ENCODE assay signal across 1 cellular context in genomic region chr5:151196556-151197290, GRCh38.
TF ChIP-seq lines count a peak whose summit lies in the region.

No MANE protein-coding gene starts in this region.

TF ChIP-seq in HEK293, 187 proteins besides CTCF, POLR2A, EP300 and RAD21 (continued from another document):
- TF ChIP-seq ZBTB26 (tag by site-specific recombination; optimal IDR thresholded peaks at IDR 0.05) (no peak), SCRT2 (tag by site-specific recombination; IDR thresholded peaks at IDR 0.05) (peak; percentile 91), ZNF214 (tag by site-specific recombination; IDR thresholded peaks at IDR 0.05; ENCODE audit: borderline replicate concordance) (no peak), ZNF354C (tag by site-specific recombination; IDR thresholded peaks at IDR 0.05; ENCODE audit: borderline replicate concordance, low read depth) (no peak), ZNF341 (tag by site-specific recombination; IDR thresholded peaks at IDR 0.05; ENCODE audit: low read depth) (no peak), ZNF274 (IDR thresholded peaks at IDR 0.05; ENCODE audit: low read length) (no peak), ZNF274 (tag by site-specific recombination; IDR thresholded peaks at IDR 0.05; ENCODE audit: borderline replicate concordance) (no peak), ZNF610 (tag by site-specific recombination; IDR thresholded peaks at IDR 0.05; ENCODE audit: borderline replicate concordance) (no peak), ZNF776 (tag by site-specific recombination; IDR thresholded peaks at IDR 0.05; ENCODE audit: borderline replicate concordance) (no peak), SCRT1 (tag by site-specific recombination; IDR thresholded peaks at IDR 0.05; ENCODE audit: borderline replicate concordance) (peak; percentile 88), ZNF629 (tag by site-specific recombination; IDR thresholded peaks at IDR 0.05) (no peak), KLF9 (tag by site-specific recombination; IDR thresholded peaks at IDR 0.05; ENCODE audit: low read depth) (no peak), BCL11A (tag by site-specific recombination; IDR thresholded peaks at IDR 0.05; ENCODE audit: low read depth) (no peak), PRDM4 (tag by site-specific recombination; IDR thresholded peaks at IDR 0.05) (peak; percentile 22; the same call in 1 of the 2 replicates), ZNF37A (tag by site-specific recombination; IDR thresholded peaks at IDR 0.05) (no peak), ZNF707 (tag by site-specific recombination; IDR thresholded peaks at IDR 0.05) (no peak), ZNF114 (tag by site-specific recombination; IDR thresholded peaks at IDR 0.05) (no peak), ZNF10 (tag by site-specific recombination; IDR thresholded peaks at IDR 0.05) (peak; percentile 74; the same call in 1 of the 2 replicates), HOXC10 (CRISPR knock-in tag; IDR thresholded peaks at IDR 0.05) (no peak), SETDB1 (IDR thresholded peaks at IDR 0.05; ENCODE audit: insufficient read length, low read length) (no peak), ZNF121 (tag by site-specific recombination; IDR thresholded peaks at IDR 0.05) (no peak), TCF7L2 (IDR thresholded peaks at IDR 0.05; ENCODE audit: borderline replicate concordance, low read depth, low read length) (no peak), ZNF221 (tag by site-specific recombination; IDR thresholded peaks at IDR 0.05; ENCODE audit: borderline replicate concordance) (no peak), KLF16 (tag by site-specific recombination; IDR thresholded peaks at IDR 0.05) (no peak)
- TF ChIP-seq, protein P1, sequence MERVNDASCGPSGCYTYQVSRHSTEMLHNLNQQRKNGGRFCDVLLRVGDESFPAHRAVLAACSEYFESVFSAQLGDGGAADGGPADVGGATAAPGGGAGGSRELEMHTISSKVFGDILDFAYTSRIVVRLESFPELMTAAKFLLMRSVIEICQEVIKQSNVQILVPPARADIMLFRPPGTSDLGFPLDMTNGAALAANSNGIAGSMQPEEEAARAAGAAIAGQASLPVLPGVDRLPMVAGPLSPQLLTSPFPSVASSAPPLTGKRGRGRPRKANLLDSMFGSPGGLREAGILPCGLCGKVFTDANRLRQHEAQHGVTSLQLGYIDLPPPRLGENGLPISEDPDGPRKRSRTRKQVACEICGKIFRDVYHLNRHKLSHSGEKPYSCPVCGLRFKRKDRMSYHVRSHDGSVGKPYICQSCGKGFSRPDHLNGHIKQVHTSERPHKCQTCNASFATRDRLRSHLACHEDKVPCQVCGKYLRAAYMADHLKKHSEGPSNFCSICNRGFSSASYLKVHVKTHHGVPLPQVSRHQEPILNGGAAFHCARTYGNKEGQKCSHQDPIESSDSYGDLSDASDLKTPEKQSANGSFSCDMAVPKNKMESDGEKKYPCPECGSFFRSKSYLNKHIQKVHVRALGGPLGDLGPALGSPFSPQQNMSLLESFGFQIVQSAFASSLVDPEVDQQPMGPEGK (tag by site-specific recombination; IDR thresholded peaks at IDR 0.05), result no peak
- TF ChIP-seq, protein P2, sequence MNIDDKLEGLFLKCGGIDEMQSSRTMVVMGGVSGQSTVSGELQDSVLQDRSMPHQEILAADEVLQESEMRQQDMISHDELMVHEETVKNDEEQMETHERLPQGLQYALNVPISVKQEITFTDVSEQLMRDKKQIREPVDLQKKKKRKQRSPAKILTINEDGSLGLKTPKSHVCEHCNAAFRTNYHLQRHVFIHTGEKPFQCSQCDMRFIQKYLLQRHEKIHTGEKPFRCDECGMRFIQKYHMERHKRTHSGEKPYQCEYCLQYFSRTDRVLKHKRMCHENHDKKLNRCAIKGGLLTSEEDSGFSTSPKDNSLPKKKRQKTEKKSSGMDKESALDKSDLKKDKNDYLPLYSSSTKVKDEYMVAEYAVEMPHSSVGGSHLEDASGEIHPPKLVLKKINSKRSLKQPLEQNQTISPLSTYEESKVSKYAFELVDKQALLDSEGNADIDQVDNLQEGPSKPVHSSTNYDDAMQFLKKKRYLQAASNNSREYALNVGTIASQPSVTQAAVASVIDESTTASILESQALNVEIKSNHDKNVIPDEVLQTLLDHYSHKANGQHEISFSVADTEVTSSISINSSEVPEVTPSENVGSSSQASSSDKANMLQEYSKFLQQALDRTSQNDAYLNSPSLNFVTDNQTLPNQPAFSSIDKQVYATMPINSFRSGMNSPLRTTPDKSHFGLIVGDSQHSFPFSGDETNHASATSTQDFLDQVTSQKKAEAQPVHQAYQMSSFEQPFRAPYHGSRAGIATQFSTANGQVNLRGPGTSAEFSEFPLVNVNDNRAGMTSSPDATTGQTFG (tag by site-specific recombination; IDR thresholded peaks at IDR 0.05; ENCODE audit: borderline replicate concordance), result no peak
- TF ChIP-seq, protein P3, sequence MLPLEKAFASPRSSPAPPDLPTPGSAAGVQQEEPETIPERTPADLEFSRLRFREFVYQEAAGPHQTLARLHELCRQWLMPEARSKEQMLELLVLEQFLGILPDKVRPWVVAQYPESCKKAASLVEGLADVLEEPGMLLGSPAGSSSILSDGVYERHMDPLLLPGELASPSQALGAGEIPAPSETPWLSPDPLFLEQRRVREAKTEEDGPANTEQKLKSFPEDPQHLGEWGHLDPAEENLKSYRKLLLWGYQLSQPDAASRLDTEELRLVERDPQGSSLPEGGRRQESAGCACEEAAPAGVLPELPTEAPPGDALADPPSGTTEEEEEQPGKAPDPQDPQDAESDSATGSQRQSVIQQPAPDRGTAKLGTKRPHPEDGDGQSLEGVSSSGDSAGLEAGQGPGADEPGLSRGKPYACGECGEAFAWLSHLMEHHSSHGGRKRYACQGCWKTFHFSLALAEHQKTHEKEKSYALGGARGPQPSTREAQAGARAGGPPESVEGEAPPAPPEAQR (tag by site-specific recombination; IDR thresholded peaks at IDR 0.05), result no peak
TF ChIP-seq in HEK293: peak in this region for 5.
